Comparison of ENCODE assay signal across 14 cellular contexts in the genomic region with DNA sequence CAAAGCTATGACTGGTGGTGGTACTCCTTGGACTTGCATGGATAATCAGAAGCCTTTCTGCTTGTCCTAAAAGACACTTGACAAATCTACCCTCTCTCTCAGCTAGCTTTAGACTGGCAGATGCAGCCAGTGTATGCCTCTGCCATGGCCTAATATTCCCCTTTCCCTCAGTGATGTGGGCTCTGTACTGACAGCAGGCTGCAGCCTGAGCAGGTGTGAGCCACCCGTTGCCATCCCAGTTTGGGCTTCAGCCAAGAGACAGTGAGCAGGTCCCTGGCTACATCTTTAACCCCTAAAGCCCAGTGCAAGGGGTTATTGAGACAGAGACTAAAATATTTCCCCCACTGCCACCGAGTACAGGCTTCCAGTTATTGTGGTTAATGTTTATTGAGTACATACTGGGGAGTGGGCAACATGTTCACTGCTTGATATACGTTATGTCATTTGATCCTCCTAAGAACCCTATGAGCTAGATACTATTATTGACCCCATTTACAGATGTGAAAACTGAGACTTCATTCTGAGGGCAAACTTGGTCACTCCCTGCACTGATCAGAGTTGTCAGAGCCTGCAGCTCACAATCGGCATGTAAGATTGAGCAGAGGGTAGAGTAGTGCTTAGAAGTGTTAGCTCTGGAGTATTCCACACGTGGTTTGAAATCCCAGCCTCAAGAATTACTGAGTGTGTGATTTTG.
DNase-seq lines count a peak whose midpoint lies in the region; ATAC-seq and TF ChIP-seq lines count a peak whose summit lies in the region.
"Had no signal": no experiment of that assay in that cellular context is flagged by ENCODE, and none has a peak within 500 bp of the region (broad histone marks: within the 10 kb centered on the region; RNA-seq: fewer than 3 reads in every experiment).

No MANE protein-coding gene starts in this region.

- peaks cover 3% of the 10 kb centered on the region; the same call in 1 of the 2 replicates for H3K27me3 Mint-ChIP-seq in HFFc6 (ENCODE audit: insufficient read depth)

- H3K4me1 ChIP-seq in OCI-LY1 (ENCODE audit: insufficient read depth, low read length, severe bottlenecking) (peaks cover 58% of the 10 kb centered on the region), right cardiac atrium (ENCODE audit: control insufficient read depth, insufficient read depth, low read length) (peaks cover 15% of the 10 kb centered on the region)

- no peaks in the 10 kb centered on the region for H3K36me3 ChIP-seq in OCI-LY1 (ENCODE audit: insufficient read depth, low read length)

- 80% methylated on average over 5 of the region's 5 CpGs for WGBS in right cardiac atrium

- intact Hi-C loops in right cardiac atrium (cut with DNase I): no loop called here

- H3K9ac ChIP-seq in OCI-LY1 (ENCODE audit: low read length): no peak overlapping the region

- peak overlapping the region; percentile 68 for H3K27ac ChIP-seq in OCI-LY1 (ENCODE audit: low read depth, low read length, poor library complexity, severe bottlenecking)
- H3K27ac ChIP-seq in right cardiac atrium (ENCODE audit: low read length): peak overlapping the region; percentile 90
- H3K27ac ChIP-seq: 22Rv1 had no signal

- H3K79me2 ChIP-seq in OCI-LY1 (ENCODE audit: insufficient read depth, low read length): no peaks in the 10 kb centered on the region

- peak in 1 of 2 donors; percentile 22 for ATAC-seq in right cardiac atrium
- ATAC-seq in GM18511 (IDR thresholded peaks at IDR 0.05; ENCODE audit: unreplicated experiment): no peak
- no peak for ATAC-seq in left lobe of liver

- H3K9me3 ChIP-seq in OCI-LY1 (ENCODE audit: low read length) (no peaks in the 10 kb centered on the region), right cardiac atrium (ENCODE audit: control insufficient read depth, low read length) (no peaks in the 10 kb centered on the region)

- DNase-seq in DMS79 treated with DMSO at 0.1 percent for 48 hours (lab: John Stamatoyannopoulos, UW) (peak; percentile 14), DMS79 (lab: John Stamatoyannopoulos, UW) (no peak), NCI-H1092 (lab: John Stamatoyannopoulos, UW) (peak; percentile 46), right cardiac atrium (no peak), left lobe of liver (ENCODE audit: low spot score) (no peak), HFFc6 (no peak)
- DNase-seq: MV-4-11, nephron progenitor cell had no signal

- H3K4me1 Mint-ChIP-seq in HFFc6 (ENCODE audit: low read depth): peaks cover 26% of the 10 kb centered on the region

- H3K9me2 ChIP-seq in OCI-LY1 (ENCODE audit: low read depth, low read length): no peaks in the 10 kb centered on the region

- H3K9me3 Mint-ChIP-seq in HFFc6: no peaks in the 10 kb centered on the region
- H3K9me3 Mint-ChIP-seq: nephron progenitor cell had no signal

- H4K20me1 ChIP-seq in OCI-LY1 (ENCODE audit: insufficient read depth, low read length): no peaks in the 10 kb centered on the region

- H3K36me3 Mint-ChIP-seq in HFFc6 (ENCODE audit: low read depth): no peaks in the 10 kb centered on the region

- H3K27me3 ChIP-seq in OCI-LY1 (ENCODE audit: insufficient read depth, low read length): no peaks in the 10 kb centered on the region
- no peaks in the 10 kb centered on the region for H3K27me3 ChIP-seq in right cardiac atrium (ENCODE audit: control insufficient read depth, insufficient read depth)
- H3K27me3 ChIP-seq: dorsolateral prefrontal cortex had no signal

- no peak overlapping the region for H3K4me3 Mint-ChIP-seq in HFFc6
- H3K4me3 Mint-ChIP-seq: activated CD8-positive, alpha-beta memory T cell treated with anti-CD3 and anti-CD28 coated beads, Interleukin-2, amount 10 ng/mL, durations not matched to agents 7 days and 5 days; nephron progenitor cell had no signal

- H3F3A ChIP-seq in OCI-LY1 (ENCODE audit: insufficient read depth, low read length): no peaks in the 10 kb centered on the region

- no peak overlapping the region; the same call in 1 of the 2 replicates for H3K4me2 ChIP-seq in OCI-LY1 (ENCODE audit: low read length)

- TF ChIP-seq CTCF in OCI-LY1 (IDR thresholded peaks at IDR 0.05; ENCODE audit: low read length) (no peak), HFFc6 (IDR thresholded peaks at IDR 0.05) (no peak)

- H3K27ac Mint-ChIP-seq in HFFc6: no peak overlapping the region
- H3K27ac Mint-ChIP-seq: activated CD8-positive, alpha-beta memory T cell treated with anti-CD3 and anti-CD28 coated beads, Interleukin-2, amount 10 ng/mL, durations not matched to agents 7 days and 5 days had no signal

- H3K4me3 ChIP-seq in OCI-LY1 (ENCODE audit: low read depth, low read length, poor library complexity, severe bottlenecking) (no peak overlapping the region), right cardiac atrium (ENCODE audit: low read length) (no peak overlapping the region)
- H3K4me3 ChIP-seq: dorsolateral prefrontal cortex, skin epidermis had no signal

- no peak overlapping the region for H2AFZ ChIP-seq in OCI-LY1 (ENCODE audit: low read length)

Comparison
In these comparisons a context has a peak if more than half of its experiments do, and no peak if none do; other contexts are left out.
1. DNase-seq: peak in DMS79 treated with DMSO at 0.1 percent for 48 hours (single experiment) and NCI-H1092 (single experiment); none in DMS79 (single experiment), right cardiac atrium (0 of 3), left lobe of liver (single experiment) and HFFc6 (single experiment).